Comparison of ENCODE assay signal across 33 cellular contexts in genomic region chr5:136101884-136102283, GRCh38. TPM values are rescaled to one million over a fixed set of nuclear protein-coding genes. Genes with fewer than 3 reads are reported as not detected.
A peak's percentile ranks its signal among the peaks of the same experiment; 100 is the strongest.
DNase-seq lines count a peak whose midpoint lies in the region; ATAC-seq, FAIRE-seq and TF ChIP-seq lines count a peak whose summit lies in the region.
"Had no signal": no experiment of that assay in that cellular context is flagged by ENCODE, and none has a peak within 500 bp of the region (broad histone marks: within the 10 kb centered on the region; RNA-seq: fewer than 3 reads in every experiment).

No MANE protein-coding gene starts in this region.

- no peaks in the 10 kb centered on the region for H3K36me3 Mint-ChIP-seq in Caco-2 (ENCODE audit: insufficient read depth, unreplicated experiment)
- no peaks in the 10 kb centered on the region for H3K36me3 Mint-ChIP-seq in activated T-helper 2 cell treated with anti-CD3 and anti-CD28 coated beads, Interferon-gamma antibody, Interleukin-2, Interleukin-4, amounts not matched to agents 10 μg/mL and 5 μg/mL and 100 μg/mL, durations not matched to agents 14 hours and 24 hours and 36 hours (ENCODE audit: low read depth)
- H3K36me3 Mint-ChIP-seq: CD14-positive monocyte; CD4-positive, alpha-beta memory T cell; CD4-positive, CD25-positive, alpha-beta regulatory T cell; CD8-positive, alpha-beta memory T cell; CD8-positive, alpha-beta T cell had no signal

- TF ChIP-seq RAD21 in HepG2 (CRISPR knock-in tag; IDR thresholded peaks at IDR 0.05) (no peak), GM12878 (IDR thresholded peaks at IDR 0.05; ENCODE audit: insufficient read depth, low read depth, low read length) (no peak), K562 (CRISPR knock-in tag; conservative IDR thresholded peaks at IDR 0.05 in 1 of 2, IDR thresholded peaks at IDR 0.05 in 1 of 2) (no peak)

- DNase-seq in HepG2 (ENCODE audit: low spot score) = no peak
- DNase-seq in right lobe of liver = no peak
- DNase-seq in Caco-2 = no peak
- DNase-seq in GM12878 (ENCODE audit: low read depth, low spot score) = no peak
- DNase-seq in K562 (ENCODE audit: extremely low read depth in 1 of 4, low spot score in 3 of 4) = no peak
- DNase-seq in activated T-helper 2 cell treated with anti-CD3 and anti-CD28 coated beads, Interferon-gamma antibody, Interleukin-2, Interleukin-4, amounts not matched to agents 10 μg/mL and 5 μg/mL and 100 μg/mL, durations not matched to agents 14 hours and 24 hours and 36 hours (ENCODE audit: low spot score) = no peak
- DNase-seq in NCI-H2029 treated with DMSO at 0.1 percent for 48 hours (lab: John Stamatoyannopoulos, UW) = no peak
- DNase-seq: 8988T; ACHN; AML-193; BE2C; C1 segment of cervical spinal cord; Calu3; CD4-positive, alpha-beta memory T cell; CD4-positive, alpha-beta T cell; CD4-positive, CD25-positive, alpha-beta regulatory T cell; CD8-positive, alpha-beta memory T cell; CD8-positive, alpha-beta T cell; COR-L47; DMS 273 treated with DMSO at 0.1 percent for 48 hours; DMS153; DND-41; EL had no signal

- H3K27me3 ChIP-seq in HepG2 (ENCODE audit: control insufficient read depth in 1 of 2, insufficient read depth in 2 of 2, low read length in 2 of 2) (no peaks in the 10 kb centered on the region), right lobe of liver (no peaks in the 10 kb centered on the region), Caco-2 (replicated peaks; ENCODE audit: control insufficient read depth, insufficient read depth, low read length) (no peaks in the 10 kb centered on the region), GM12878 (replicated peaks in 1 of 2; ENCODE audit: control insufficient read depth in 2 of 2, insufficient read depth in 2 of 2, low read length in 1 of 2) (no peaks in the 10 kb centered on the region), K562 (ENCODE audit: control insufficient read depth in 2 of 2, insufficient read depth in 2 of 2, low read length in 2 of 2) (peaks cover 10 to 12% of the 10 kb centered on the region in 2 experiments; a peak in 3 of 5 replicates)
- H3K27me3 ChIP-seq: BLaER1; BLaER1 treated with 17β-estradiol and CSF1 and Interleukin-3, amounts not matched to agents 10 nM and 100 nM had no signal

- in situ Hi-C loops in HepG2 (cut with HindIII; ENCODE audit: extremely low pct_ligation_motif_present, low pct_unique_long_range_greater_than_20kb) = loop anchor here (25.0 kb wide), 1 partner anchor 540 kb away; no protein-coding TSS in a partner anchor
- in situ Hi-C loops in GM12878 (cut with MboI) = no loop called here
- in situ Hi-C loops in K562 (cut with MboI) = no loop called here

- H3K27me3 Mint-ChIP-seq in Caco-2 (ENCODE audit: insufficient read depth, unreplicated experiment) = no peaks in the 10 kb centered on the region
- H3K27me3 Mint-ChIP-seq in activated T-helper 2 cell treated with anti-CD3 and anti-CD28 coated beads, Interferon-gamma antibody, Interleukin-2, Interleukin-4, amounts not matched to agents 10 μg/mL and 5 μg/mL and 100 μg/mL, durations not matched to agents 14 hours and 24 hours and 36 hours (ENCODE audit: low read depth) = peaks cover 5% of the 10 kb centered on the region
- H3K27me3 Mint-ChIP-seq: CD4-positive, alpha-beta T cell had no signal

- 94% methylated on average over 1 of the region's 1 CpG for WGBS in HepG2 (ENCODE audit: low lambda C conversion rate)
- 94% methylated on average over 1 of the region's 1 CpG for WGBS in right lobe of liver (ENCODE audit: insufficient coverage, low coverage, low lambda C conversion rate, missing lambda C conversion rate)
- 40% methylated on average over 1 of the region's 1 CpG for WGBS in GM12878 (ENCODE audit: insufficient coverage, insufficient replicate concordance, low lambda C conversion rate, missing lambda C conversion rate)
- WGBS in K562 (ENCODE audit: insufficient coverage, low coverage, missing lambda C conversion rate) = 13% methylated on average over 1 of the region's 1 CpG

- H3K79me2 ChIP-seq in HepG2 (ENCODE audit: insufficient read depth, low read length) = no peaks in the 10 kb centered on the region
- no peaks in the 10 kb centered on the region for H3K79me2 ChIP-seq in GM12878 (ENCODE audit: control insufficient read depth, insufficient read depth, low read length)
- H3K79me2 ChIP-seq in K562 (ENCODE audit: control insufficient read depth, insufficient read depth, low read length) = no peaks in the 10 kb centered on the region

- no peak overlapping the region for H3K4me2 ChIP-seq in HepG2 (ENCODE audit: low read depth, low read length)
- H3K4me2 ChIP-seq in GM12878 (ENCODE audit: control insufficient read depth, insufficient read depth) = no peak overlapping the region
- H3K4me2 ChIP-seq in K562 (ENCODE audit: insufficient read depth, low read length) = no peak overlapping the region
- H3K4me2 ChIP-seq: A549; BLaER1; BLaER1 treated with 17β-estradiol and CSF1 and Interleukin-3, amounts not matched to agents 10 nM and 100 nM had no signal

- no peak overlapping the region for H3K4me3 ChIP-seq in HepG2 (replicated peaks in 1 of 3; ENCODE audit: insufficient read depth in 1 of 3, low read depth in 2 of 3, low read length in 3 of 3)
- no peak overlapping the region for H3K4me3 ChIP-seq in right lobe of liver
- H3K4me3 ChIP-seq in Caco-2 (ENCODE audit: low read depth, low read length) = no peak overlapping the region
- H3K4me3 ChIP-seq in GM12878 = no peak overlapping the region
- H3K4me3 ChIP-seq in K562 = no peak overlapping the region
- H3K4me3 ChIP-seq: A549; BLaER1; BLaER1 treated with 17β-estradiol and CSF1 and Interleukin-3, amounts not matched to agents 10 nM and 100 nM had no signal

- H4K20me1 ChIP-seq in HepG2 (ENCODE audit: insufficient read depth, low read length) = no peaks in the 10 kb centered on the region
- H4K20me1 ChIP-seq in GM12878 (ENCODE audit: control insufficient read depth, insufficient read depth) = no peaks in the 10 kb centered on the region
- H4K20me1 ChIP-seq in K562 (replicated peaks; ENCODE audit: control insufficient read depth, insufficient read depth, low read length) = no peaks in the 10 kb centered on the region
- H4K20me1 ChIP-seq: BLaER1; BLaER1 treated with 17β-estradiol and CSF1 and Interleukin-3, amounts not matched to agents 10 nM and 100 nM had no signal

- H3K9me3 Mint-ChIP-seq in Caco-2 (ENCODE audit: unreplicated experiment) = no peaks in the 10 kb centered on the region
- no peaks in the 10 kb centered on the region for H3K9me3 Mint-ChIP-seq in activated T-helper 2 cell treated with anti-CD3 and anti-CD28 coated beads, Interferon-gamma antibody, Interleukin-2, Interleukin-4, amounts not matched to agents 10 μg/mL and 5 μg/mL and 100 μg/mL, durations not matched to agents 14 hours and 24 hours and 36 hours
- H3K9me3 Mint-ChIP-seq: CD14-positive monocyte; CD4-positive, alpha-beta memory T cell; CD4-positive, alpha-beta T cell; CD4-positive, CD25-positive, alpha-beta regulatory T cell; CD8-positive, alpha-beta memory T cell; CD8-positive, alpha-beta T cell had no signal

- H3K9me3 ChIP-seq in HepG2 (ENCODE audit: low read length) (no peaks in the 10 kb centered on the region), right lobe of liver (no peaks in the 10 kb centered on the region), Caco-2 (no peaks in the 10 kb centered on the region), GM12878 (replicated peaks; ENCODE audit: control insufficient read depth, insufficient read depth, low read length) (no peaks in the 10 kb centered on the region), K562 (replicated peaks; ENCODE audit: control insufficient read depth, insufficient read depth, low read depth, low read length) (no peaks in the 10 kb centered on the region)
- H3K9me3 ChIP-seq: A549; BE2C; BLaER1; BLaER1 treated with 17β-estradiol and CSF1 and Interleukin-3, amounts not matched to agents 10 nM and 100 nM had no signal

- no peak overlapping the region for H3K27ac ChIP-seq in HepG2 (ENCODE audit: extremely low read length, insufficient read depth, low read length)
- no peak overlapping the region for H3K27ac ChIP-seq in right lobe of liver
- H3K27ac ChIP-seq in GM12878 (ENCODE audit: control insufficient read depth, insufficient read depth) = no peak overlapping the region
- no peak overlapping the region for H3K27ac ChIP-seq in K562 (ENCODE audit: extremely low read depth, low read depth, low read length)
- H3K27ac ChIP-seq: 22Rv1; A549; BLaER1; BLaER1 treated with 17β-estradiol and CSF1 and Interleukin-3, amounts not matched to agents 10 nM and 100 nM; C4-2B had no signal

- peaks cover 57% of the 10 kb centered on the region for H3K4me1 Mint-ChIP-seq in Caco-2 (ENCODE audit: low read depth, unreplicated experiment)
- H3K4me1 Mint-ChIP-seq in activated T-helper 2 cell treated with anti-CD3 and anti-CD28 coated beads, Interferon-gamma antibody, Interleukin-2, Interleukin-4, amounts not matched to agents 10 μg/mL and 5 μg/mL and 100 μg/mL, durations not matched to agents 14 hours and 24 hours and 36 hours (ENCODE audit: low read depth) = no peaks in the 10 kb centered on the region
- H3K4me1 Mint-ChIP-seq: B cell; CD14-positive monocyte; CD4-positive, alpha-beta memory T cell; CD4-positive, CD25-positive, alpha-beta regulatory T cell; CD8-positive, alpha-beta memory T cell had no signal

- TF ChIP-seq CTCF in HepG2 (CRISPR knock-in tag; IDR thresholded peaks at IDR 0.05) (no peak), right lobe of liver (IDR thresholded peaks at IDR 0.05) (no peak), Caco-2 (IDR thresholded peaks at IDR 0.05; ENCODE audit: insufficient read depth in 1 of 2, low read depth in 1 of 2, low read length in 1 of 2, severe bottlenecking in 1 of 2, unreplicated experiment in 1 of 2) (no peak), GM12878 (IDR thresholded peaks at IDR 0.05 in 2 of 3, conservative IDR thresholded peaks at IDR 0.05 in 1 of 3; ENCODE audit: control insufficient read depth in 2 of 3, extremely low read depth in 1 of 3, insufficient read depth in 1 of 3, low read depth in 3 of 3, low read length in 3 of 3) (no peak), K562 (IDR thresholded peaks at IDR 0.05 in 2 of 3, conservative IDR thresholded peaks at IDR 0.05 in 1 of 3; ENCODE audit: insufficient read depth in 2 of 3, low read depth in 1 of 3, low read length in 3 of 3) (no peak)

- H3K9me1 ChIP-seq in K562 (ENCODE audit: control insufficient read depth, insufficient read depth, low read length) = no peaks in the 10 kb centered on the region

- intact Hi-C loops in HepG2 (cut with micrococcal nuclease; ENCODE audit: unreplicated experiment) = no loop called here
- intact Hi-C loops in right lobe of liver (cut with DNase I) = no loop called here
- intact Hi-C loops in Caco-2 (cut with micrococcal nuclease; ENCODE audit: unreplicated experiment) = loop anchor here (5.0 kb wide), 1 partner anchor 50 kb away; no protein-coding TSS in a partner anchor
- intact Hi-C loops in GM12878 (cut with micrococcal nuclease; ENCODE audit: unreplicated experiment) = no loop called here
- intact Hi-C loops in K562 (cut with micrococcal nuclease) = no loop called here
- intact Hi-C loops in activated T-helper 2 cell treated with anti-CD3 and anti-CD28 coated beads, Interferon-gamma antibody, Interleukin-2, Interleukin-4, amounts not matched to agents 10 μg/mL and 5 μg/mL and 100 μg/mL, durations not matched to agents 14 hours and 24 hours and 36 hours (cut with micrococcal nuclease) = no loop called here

- H3K36me3 ChIP-seq in HepG2 (replicated peaks in 1 of 2; ENCODE audit: control insufficient read depth in 1 of 2, insufficient read depth in 2 of 2, low read length in 2 of 2) (no peaks in the 10 kb centered on the region), right lobe of liver (no peaks in the 10 kb centered on the region), Caco-2 (ENCODE audit: control insufficient read depth, insufficient read depth, low read length) (no peaks in the 10 kb centered on the region), GM12878 (ENCODE audit: control insufficient read depth in 2 of 2, insufficient read depth in 2 of 2, low read length in 1 of 2) (no peaks in the 10 kb centered on the region), K562 (ENCODE audit: control insufficient read depth, insufficient read depth, low read length) (no peaks in the 10 kb centered on the region)
- H3K36me3 ChIP-seq: BE2C; BLaER1; BLaER1 treated with 17β-estradiol and CSF1 and Interleukin-3, amounts not matched to agents 10 nM and 100 nM had no signal

- no peak for TF ChIP-seq EP300 in HepG2 (IDR thresholded peaks at IDR 0.05; ENCODE audit: low read depth in 2 of 2, low read length in 2 of 2)
- no peak for TF ChIP-seq EP300 in HepG2 (CRISPR knock-in tag; IDR thresholded peaks at IDR 0.05; ENCODE audit: borderline replicate concordance)
- TF ChIP-seq EP300 in GM12878 (IDR thresholded peaks at IDR 0.05; ENCODE audit: borderline replicate concordance in 1 of 2, control insufficient read depth in 1 of 2, low read depth in 2 of 2, low read length in 2 of 2) = no peak
- TF ChIP-seq EP300 in K562 (IDR thresholded peaks at IDR 0.05; ENCODE audit: low read length) = no peak

- ATAC-seq in HepG2 (no peak), right lobe of liver (no peak), GM12878 (no peak), K562 (no peak), HG02759 (IDR thresholded peaks at IDR 0.05; ENCODE audit: unreplicated experiment) (no peak)
- ATAC-seq: A549; CD8-positive, alpha-beta T cell had no signal

- CTCF ChIA-PET in HepG2 (lab: Yijun Ruan, JAX; ENCODE audit: low intra/inter-chr PET ratio, low total read pairs) (no interaction called here), Caco-2 (lab: Charles Lee) (no interaction called here), GM12878 (lab: Yijun Ruan, JAX) (interaction anchor here (0.9 to 2.3 kb wide), 4 partner anchors 19 to 38 kb away, joined by 4 to 15 read pairs (median 6); no protein-coding TSS in a partner anchor), K562 (lab: Yijun Ruan, JAX; ENCODE audit: low intra/inter-chr PET ratio) (no interaction called here)

- TF ChIP-seq POLR2A in HepG2 (IDR thresholded peaks at IDR 0.05; ENCODE audit: insufficient read depth in 1 of 2, low read depth in 2 of 2, low read length in 2 of 2) = no peak
- TF ChIP-seq POLR2A in right lobe of liver (IDR thresholded peaks at IDR 0.05) = no peak
- TF ChIP-seq POLR2A in GM12878 (IDR thresholded peaks at IDR 0.05; ENCODE audit: low read depth, low read length) = no peak
- no peak for TF ChIP-seq POLR2A in K562 (conservative IDR thresholded peaks at IDR 0.05)

- BruUV-seq in HepG2 (replicated peaks; lab: Mats Ljungman, UMichigan) (no TSS peak), Caco-2 (replicated peaks; lab: Mats Ljungman, UMichigan) (no TSS peak), GM12878 (replicated peaks; lab: Mats Ljungman, UMichigan) (no TSS peak), K562 (replicated peaks; lab: Mats Ljungman, UMichigan) (no TSS peak)

- H3K27ac Mint-ChIP-seq in Caco-2 (ENCODE audit: unreplicated experiment) = peak overlapping the region; percentile 58
- H3K27ac Mint-ChIP-seq in activated T-helper 2 cell treated with anti-CD3 and anti-CD28 coated beads, Interferon-gamma antibody, Interleukin-2, Interleukin-4, amounts not matched to agents 10 μg/mL and 5 μg/mL and 100 μg/mL, durations not matched to agents 14 hours and 24 hours and 36 hours = no peak overlapping the region
- H3K27ac Mint-ChIP-seq: B cell; CD14-positive monocyte; CD4-positive, alpha-beta memory T cell; CD4-positive, alpha-beta T cell; CD4-positive, CD25-positive, alpha-beta regulatory T cell; CD8-positive, alpha-beta memory T cell; CD8-positive, alpha-beta T cell had no signal

- no peak overlapping the region for H3K4me3 Mint-ChIP-seq in Caco-2 (ENCODE audit: unreplicated experiment)
- no peak overlapping the region for H3K4me3 Mint-ChIP-seq in activated T-helper 2 cell treated with anti-CD3 and anti-CD28 coated beads, Interferon-gamma antibody, Interleukin-2, Interleukin-4, amounts not matched to agents 10 μg/mL and 5 μg/mL and 100 μg/mL, durations not matched to agents 14 hours and 24 hours and 36 hours (ENCODE audit: low read depth)
- H3K4me3 Mint-ChIP-seq: B cell; CD14-positive monocyte; CD4-positive, alpha-beta memory T cell; CD4-positive, alpha-beta T cell; CD4-positive, CD25-positive, alpha-beta regulatory T cell; CD8-positive, alpha-beta memory T cell; CD8-positive, alpha-beta T cell had no signal

- RAD21 ChIA-PET in GM12878 (lab: Charles Lee; ENCODE audit: unreplicated experiment) = interaction anchor here (1.6 to 4.4 kb wide), 6 partner anchors 8 to 35 kb away, joined by 5 to 22 read pairs (median 12); partner anchors contain the start of gene SMAD5

- POLR2A ChIA-PET in HepG2 (lab: Yijun Ruan, JAX) (no interaction called here), Caco-2 (lab: Charles Lee) (no interaction called here), GM12878 (lab: Charles Lee) (interaction anchor here (0.6 to 1.4 kb wide), 4 partner anchors 10 to 27 kb away, joined by 3 read pairs; no protein-coding TSS in a partner anchor), K562 (lab: Yijun Ruan, JAX) (no interaction called here)

- H3K4me1 ChIP-seq in HepG2 (ENCODE audit: insufficient read depth, low read length) (peaks cover 22% of the 10 kb centered on the region), right lobe of liver (no peaks in the 10 kb centered on the region), Caco-2 (peaks cover 96% of the 10 kb centered on the region), GM12878 (ENCODE audit: control insufficient read depth, insufficient read depth, low read length) (no peaks in the 10 kb centered on the region), K562 (replicated peaks in 1 of 2; ENCODE audit: control insufficient read depth in 2 of 2, insufficient read depth in 2 of 2, low read length in 2 of 2) (no peaks in the 10 kb centered on the region; a peak in 1 of 5 replicates)
- H3K4me1 ChIP-seq: A549, BE2C had no signal

- H3K9ac ChIP-seq in HepG2 (ENCODE audit: insufficient read depth, low read depth, low read length) (no peak overlapping the region), GM12878 (ENCODE audit: control insufficient read depth, insufficient read depth, low read length) (no peak overlapping the region), K562 (ENCODE audit: insufficient read depth in 1 of 2, low read depth in 2 of 2, low read length in 2 of 2) (no peak overlapping the region)
- H3K9ac ChIP-seq: BLaER1; BLaER1 treated with 17β-estradiol and CSF1 and Interleukin-3, amounts not matched to agents 10 nM and 100 nM had no signal

- SMC1A ChIA-PET in GM12878 (lab: Charles Lee; ENCODE audit: uncharacterized antibody, unreplicated experiment) = interaction anchor here (0.6 to 3.5 kb wide), 12 partner anchors 7 to 71 kb away, joined by 3 to 22 read pairs (median 10); partner anchors contain the start of gene SMAD5

- H2AFZ ChIP-seq in HepG2 (ENCODE audit: low read length) = no peak overlapping the region
- no peak overlapping the region for H2AFZ ChIP-seq in GM12878 (ENCODE audit: control insufficient read depth, low read depth, low read length)
- no peak overlapping the region for H2AFZ ChIP-seq in K562 (ENCODE audit: low read depth, low read length)

- FAIRE-seq in HepG2 (lab: Jason Lieb, UNC) = no peak
- FAIRE-seq in GM12878 (lab: Jason Lieb, UNC) = no peak
- FAIRE-seq in K562 (lab: Jason Lieb, UNC) = no peak
- FAIRE-seq: A204.1, A549, D721Med had no signal

RNA-seq across cellular contexts. Expression of gene SMAD5, which starts 30.8 kb away (rescaled TPM):
- total RNA-seq in HepG2 (2016; rRNA removed; fragmentation: Illumina TruSeq; extraction: Trizol) (48.5 and 81.0 TPM in 2 replicates), right lobe of liver (10 to 100 TPM; 19.2 to 49.2 (median 30.6) TPM), Caco-2 (2022) (141 and 142 TPM in 2 replicates), GM12878 (2014; rRNA removed) (8.0 and 10.4 TPM in 2 replicates), GM12878 (2014; rRNA removed; fragmentation: Illumina TruSeq; extraction: Trizol) (11.1 and 11.4 TPM in 2 replicates), GM12878 (2021) (14.8 and 15.4 TPM in 2 replicates), K562 (2014; rRNA removed) (14.7 and 14.8 TPM in 2 replicates), K562 (2014; rRNA removed; fragmentation: Illumina TruSeq; extraction: Trizol) (35.0 and 47.9 TPM in 2 replicates), K562 (2015; rRNA removed; fragmentation: Illumina TruSeq; extraction: Trizol) (26.5 and 29.5 TPM in 2 replicates), K562 (2021) (34.4 and 38.5 TPM in 2 replicates)
- 58.3 and 63.0 TPM in 2 replicates for total RNA-seq in HepG2 (2016; cell fraction: cytosol; rRNA removed; fragmentation: Illumina TruSeq; extraction: Trizol; ENCODE audit: low read depth)
- total RNA-seq in HepG2 (2016; cell fraction: insoluble cytoplasmic fraction; rRNA removed; fragmentation: Illumina TruSeq; extraction: Trizol) = 49.9 and 76.4 TPM in 2 replicates
- total RNA-seq in HepG2 (2016; cell fraction: membrane; rRNA removed; fragmentation: Illumina TruSeq; extraction: Trizol) = 32.5 and 33.6 TPM in 2 replicates
- total RNA-seq in HepG2 (2016; cell fraction: nucleus; rRNA removed; fragmentation: Illumina TruSeq; extraction: Trizol) = 50.6 and 52.2 TPM in 2 replicates
- polyA plus RNA-seq in HepG2 (2011; rRNA removed) (27.2 and 30.0 TPM in 2 replicates), GM12878 (2011; rRNA removed) (40.6 and 56.1 TPM in 2 replicates), GM12878 (2014; fragmentation: Illumina TruSeq; extraction: Trizol) (9.2 and 11.1 TPM in 2 replicates), GM12878 (2014; fragmentation: Nextera tagmentation; extraction: Ambion mirVana) (1 to 10 TPM; 3.6 to 7.1 TPM), GM12878 (2014; rRNA removed) (12.4 and 12.5 TPM in 2 replicates), GM12878 (2016; fragmentation: Nextera tagmentation; extraction: Ambion mirVana) (10 to 100 TPM; 14.2 to 16.0 TPM), K562 (2011; rRNA removed) (49.0 and 53.9 TPM in 2 replicates), K562 (2014; fragmentation: Illumina TruSeq; extraction: Trizol) (20.3 and 21.1 TPM in 2 replicates), K562 (2014; fragmentation: Nextera tagmentation; extraction: Ambion mirVana) (10 to 100 TPM; 14.2 to 18.9 TPM), K562 (2014; rRNA removed) (12.4 and 17.4 TPM in 2 replicates)
- polyA plus RNA-seq in HepG2 (2011; cell fraction: cytosol; rRNA removed) = 13.9 and 22.3 TPM in 2 replicates
- polyA plus RNA-seq in HepG2 (2011; cell fraction: nucleus; rRNA removed) = 25.7 and 30.1 TPM in 2 replicates
- 18.8 and 19.5 TPM in 2 replicates for polyA plus RNA-seq in HepG2 (2012)
- 1.1 and 1.2 TPM in 2 replicates for polyA plus RNA-seq in HepG2 (2016; cell fraction: cytosol; fragmentation: Illumina TruSeq; extraction: Trizol; ENCODE audit: low read depth)
- polyA plus RNA-seq in HepG2 (2016; cell fraction: insoluble cytoplasmic fraction; fragmentation: Illumina TruSeq; extraction: Trizol; ENCODE audit: low read depth) = 30.1 and 33.0 TPM in 2 replicates
- polyA plus RNA-seq in HepG2 (2016; cell fraction: membrane; fragmentation: Illumina TruSeq; extraction: Trizol; ENCODE audit: low read depth) = 3.2 and 3.4 TPM in 2 replicates
- polyA plus RNA-seq in HepG2 (2016; cell fraction: nucleus; fragmentation: Illumina TruSeq; extraction: Trizol; ENCODE audit: insufficient read depth, low read depth) = 21.9 and 22.9 TPM in 2 replicates
- 56.3 and 87.9 TPM in 2 replicates for polyA minus RNA-seq in HepG2 (2011; rRNA and poly(A)+ RNA removed; ENCODE audit: low replicate concordance)
- 43.4 and 52.4 TPM in 2 replicates for polyA minus RNA-seq in HepG2 (2011; cell fraction: cytosol; rRNA and poly(A)+ RNA removed)
- 111 and 120 TPM in 2 replicates for polyA minus RNA-seq in HepG2 (2011; cell fraction: nucleus; rRNA and poly(A)+ RNA removed)
- total RNA-seq in GM12878 (2013; cell fraction: nucleolus; rRNA removed) = 145 and 164 TPM in 2 replicates
- 5.4 TPM for polyA plus RNA-seq in GM12878 (2011; ENCODE audit: low read depth)
- 16.7 and 22.3 TPM in 2 replicates for polyA plus RNA-seq in GM12878 (2011; cell fraction: cytosol; rRNA removed)
- polyA plus RNA-seq in GM12878 (2011; cell fraction: nucleus; rRNA removed) = 19.8 and 23.5 TPM in 2 replicates
- polyA plus RNA-seq in GM12878 (2012) = 5.0 and 5.7 TPM in 2 replicates
- polyA minus RNA-seq in GM12878 (2011; rRNA and poly(A)+ RNA removed) = 45.7 and 59.2 TPM in 2 replicates
- 11.4 and 22.4 TPM in 2 replicates for polyA minus RNA-seq in GM12878 (2011; cell fraction: cytosol; rRNA and poly(A)+ RNA removed)
- polyA minus RNA-seq in GM12878 (2011; cell fraction: nucleus; rRNA and poly(A)+ RNA removed) = 21.9 and 33.2 TPM in 2 replicates
- total RNA-seq in K562 (2011; cell fraction: chromatin; rRNA removed; ENCODE audit: low replicate concordance) = 37.6 and 119 TPM in 2 replicates
- 9.2 and 17.2 TPM in 2 replicates for total RNA-seq in K562 (2011; cell fraction: nucleolus; rRNA removed)
- 23.3 and 36.0 TPM in 2 replicates for total RNA-seq in K562 (2011; cell fraction: nucleoplasm; rRNA removed)
- polyA plus RNA-seq in K562 (2011; cell fraction: cytosol; rRNA removed) = 23.7 and 43.2 TPM in 2 replicates
- 15.7 and 27.0 TPM in 2 replicates for polyA plus RNA-seq in K562 (2011; cell fraction: nucleus; rRNA removed)
- polyA plus RNA-seq in K562 (2012) = 12.9 and 17.5 TPM in 2 replicates
- polyA minus RNA-seq in K562 (2011; rRNA and poly(A)+ RNA removed) = 143 and 178 TPM in 2 replicates
- 41.4 and 59.4 TPM in 2 replicates for polyA minus RNA-seq in K562 (2011; cell fraction: cytosol; rRNA and poly(A)+ RNA removed)
- 19.7 and 42.3 TPM in 2 replicates for polyA minus RNA-seq in K562 (2011; cell fraction: nucleus; rRNA and poly(A)+ RNA removed)
- 19.7 and 21.7 TPM in 2 replicates for total RNA-seq in activated T-helper 2 cell treated with anti-CD3 and anti-CD28 coated beads, Interferon-gamma antibody, Interleukin-2, Interleukin-4, amounts not matched to agents 10 μg/mL and 5 μg/mL and 100 μg/mL, durations not matched to agents 14 hours and 24 hours and 36 hours

Comparison
In these comparisons a context has a peak if more than half of its experiments do, and no peak if none do; other contexts are left out.
1. Of the 241 proteins assayed by ChIP-seq in both HepG2 and K562: peak only in HepG2: none; only in K562: ADNP and CHD4; in both: none; in neither: 239.